ENCODE assay signal across 21 cellular contexts in the genomic region with DNA sequence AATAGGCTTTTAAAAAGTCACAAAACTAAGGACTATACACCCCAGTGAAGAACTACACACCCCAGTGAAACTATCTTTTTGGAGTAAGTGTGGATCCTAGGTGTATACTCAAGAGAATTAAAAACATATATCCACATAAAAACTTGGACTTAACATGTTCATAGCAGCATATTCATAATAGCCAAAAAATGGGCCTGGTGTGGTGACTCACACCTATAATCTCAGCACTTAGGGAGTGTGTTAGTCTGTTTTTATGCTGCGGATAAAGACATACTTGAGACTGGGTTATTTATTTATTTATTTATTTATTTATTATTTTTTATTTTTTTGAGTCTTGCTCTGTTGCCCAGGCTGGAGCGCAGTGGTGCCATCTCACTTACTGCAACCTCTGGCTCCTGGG. TPM values are rescaled to one million over a fixed set of nuclear protein-coding genes. Genes with fewer than 3 reads are reported as not detected.
A peak's percentile ranks its signal among the peaks of the same experiment; 100 is the strongest.
DNase-seq lines count a peak whose midpoint lies in the region; ATAC-seq and TF ChIP-seq lines count a peak whose summit lies in the region.
"Had no signal": no experiment of that assay in that cellular context is flagged by ENCODE, and none has a peak within 500 bp of the region (broad histone marks: within the 10 kb centered on the region; RNA-seq: fewer than 3 reads in every experiment).

No MANE protein-coding gene starts in this region.

- DNase-seq in PC-3 (peak; percentile 65), endodermal cell (no peak), epithelial cell of prostate (ENCODE audit: low read depth, low spot score) (no peak), DMS153 treated with DMSO at 0.1 percent for 48 hours (lab: John Stamatoyannopoulos, UW; ENCODE audit: unreplicated experiment) (no peak), NOMO-1 (lab: John Stamatoyannopoulos, UW; ENCODE audit: unreplicated experiment in 2 of 2) (no peak)
- DNase-seq in activated CD8-positive, alpha-beta memory T cell treated with anti-CD3 and anti-CD28 coated beads for 24 hours, result no peak
- DNase-seq: AML-193; Caco-2; Calu3; CD4-positive, alpha-beta T cell; CD8-positive, alpha-beta T cell; DMS53; DMS79 treated with DMSO at 0.1 percent for 48 hours; GF-D8 had no signal

- no peak overlapping the region for H3K27ac ChIP-seq in PC-3 (ENCODE audit: low read length)
- H3K27ac ChIP-seq in endodermal cell (ENCODE audit: low read depth, low read length), result no peak overlapping the region
- peak overlapping the region; percentile 67 for H3K27ac ChIP-seq in epithelial cell of prostate
- H3K27ac ChIP-seq: 22Rv1; A549; BLaER1 treated with 17β-estradiol and CSF1 and Interleukin-3, amounts not matched to agents 10 nM and 100 nM; C4-2B had no signal

- CTCF ChIA-PET in PC-3 (lab: Charles Lee), result no interaction called here

- no peaks in the 10 kb centered on the region for H3K27me3 Mint-ChIP-seq in endodermal cell (ENCODE audit: insufficient read depth)

- H3K27me3 ChIP-seq in PC-3 (ENCODE audit: low read length), result no peaks in the 10 kb centered on the region
- H3K27me3 ChIP-seq in endodermal cell (ENCODE audit: control insufficient read depth, insufficient read depth, low read length, poor library complexity, severe bottlenecking), result no peaks in the 10 kb centered on the region
- H3K27me3 ChIP-seq: BLaER1 treated with 17β-estradiol and CSF1 and Interleukin-3, amounts not matched to agents 10 nM and 100 nM had no signal

- no peak overlapping the region for H3K4me3 ChIP-seq in PC-3 (ENCODE audit: low read length)
- peak overlapping the region; percentile 45 for H3K4me3 ChIP-seq in endodermal cell (ENCODE audit: low read length)
- H3K4me3 ChIP-seq: A549; BLaER1 treated with 17β-estradiol and CSF1 and Interleukin-3, amounts not matched to agents 10 nM and 100 nM had no signal

- BruUV-seq in PC-3 (replicated peaks; lab: Mats Ljungman, UMichigan), result no TSS peak

- peaks cover 34% of the 10 kb centered on the region for H3K9me3 Mint-ChIP-seq in endodermal cell

- WGBS in endodermal cell (ENCODE audit: insufficient coverage in 1 of 2, insufficient read length in 1 of 2), 2 experiments, result 89 to 97% methylated on average over 1 of the region's 2 CpGs

- POLR2A ChIA-PET in PC-3 (lab: Charles Lee; ENCODE audit: unreplicated experiment), result no interaction called here

- H3K9me3 ChIP-seq in PC-3 (ENCODE audit: low read length) (peaks cover 11% of the 10 kb centered on the region; the same call in 1 of the 2 replicates), endodermal cell (ENCODE audit: control insufficient read depth, low read length) (peaks cover 25% of the 10 kb centered on the region)

- H4K20me1 ChIP-seq in PC-3 (ENCODE audit: low read length), result no peaks in the 10 kb centered on the region
- H4K20me1 ChIP-seq: BLaER1 treated with 17β-estradiol and CSF1 and Interleukin-3, amounts not matched to agents 10 nM and 100 nM had no signal

- TF ChIP-seq CTCF in PC-3 (conservative IDR thresholded peaks at IDR 0.05; ENCODE audit: low read depth, low read length), result no peak
- TF ChIP-seq CTCF in endodermal cell (conservative IDR thresholded peaks at IDR 0.05), result no peak

- H3K4me1 ChIP-seq in PC-3 (ENCODE audit: insufficient read depth, low read length) (peaks cover 18% of the 10 kb centered on the region), endodermal cell (ENCODE audit: control insufficient read depth, insufficient read depth, low read length) (no peaks in the 10 kb centered on the region)
- H3K4me1 ChIP-seq: A549; BLaER1 treated with 17β-estradiol and CSF1 and Interleukin-3, amounts not matched to agents 10 nM and 100 nM; Caco-2 had no signal

- no peak overlapping the region for H3K9ac ChIP-seq in PC-3 (ENCODE audit: low read length)
- H3K9ac ChIP-seq in endodermal cell (ENCODE audit: extremely low read depth, low read length, poor library complexity, severe bottlenecking), result no peak overlapping the region
- H3K9ac ChIP-seq: BLaER1 treated with 17β-estradiol and CSF1 and Interleukin-3, amounts not matched to agents 10 nM and 100 nM had no signal

- no peak overlapping the region for H3K4me2 ChIP-seq in PC-3 (ENCODE audit: low read length)
- H3K4me2 ChIP-seq: A549; BLaER1 treated with 17β-estradiol and CSF1 and Interleukin-3, amounts not matched to agents 10 nM and 100 nM had no signal

- no peaks in the 10 kb centered on the region for H3K4me1 Mint-ChIP-seq in endodermal cell
- H3K4me1 Mint-ChIP-seq: B cell had no signal

- no peak overlapping the region for H2AFZ ChIP-seq in PC-3 (ENCODE audit: low read length)

- no peaks in the 10 kb centered on the region for H3K9me2 ChIP-seq in PC-3 (replicated peaks; ENCODE audit: low read length)

- ATAC-seq in PC-3, result peak; percentile 19; the same call in 1 of the 2 replicates
- peak; percentile 51 for ATAC-seq in esophagus mucosa
- no peak for ATAC-seq in GM21529 (IDR thresholded peaks at IDR 0.05; ENCODE audit: unreplicated experiment)
- ATAC-seq: A549; CD8-positive, alpha-beta T cell had no signal

- peaks cover 2% of the 10 kb centered on the region for H3K36me3 Mint-ChIP-seq in endodermal cell (ENCODE audit: low read depth)

- intact Hi-C loops in PC-3 (cut with micrococcal nuclease), result no loop called here

- H3K79me2 ChIP-seq in PC-3 (ENCODE audit: low read length), result no peaks in the 10 kb centered on the region

- no peaks in the 10 kb centered on the region for H3K36me3 ChIP-seq in PC-3 (ENCODE audit: low read depth, low read length)
- no peaks in the 10 kb centered on the region for H3K36me3 ChIP-seq in endodermal cell (ENCODE audit: control insufficient read depth, insufficient read depth, low read length)
- H3K36me3 ChIP-seq: BLaER1 treated with 17β-estradiol and CSF1 and Interleukin-3, amounts not matched to agents 10 nM and 100 nM had no signal

- H3K27ac Mint-ChIP-seq in endodermal cell, result no peak overlapping the region
- H3K27ac Mint-ChIP-seq: B cell; CD4-positive, alpha-beta T cell; CD8-positive, alpha-beta T cell had no signal

- no peak overlapping the region for H3K4me3 Mint-ChIP-seq in endodermal cell
- H3K4me3 Mint-ChIP-seq: B cell; CD4-positive, alpha-beta T cell; CD8-positive, alpha-beta T cell had no signal

- no peaks in the 10 kb centered on the region for H3F3A ChIP-seq in PC-3 (ENCODE audit: low read length, unreplicated experiment)

RNA-seq across cellular contexts. Expression of a gene that starts 19.0 kb away (rescaled TPM):
- 183 and 214 TPM in 2 replicates for total RNA-seq in PC-3 (2014; rRNA removed)
- 10 to 100 TPM in 1 of 2 donors, 1 to 10 TPM in 1; 9.6 to 14.4 TPM for total RNA-seq in endodermal cell
- 9.8 TPM for polyA plus RNA-seq in endodermal cell (2013, experiment 1 of 2)
- polyA plus RNA-seq in endodermal cell (2013, experiment 2 of 2), result 9.0 TPM
- 106 TPM for total RNA-seq in esophagus mucosa

RNA-seq across cellular contexts. Expression of a gene that starts 44.1 kb away (rescaled TPM):
- total RNA-seq in PC-3 (2014; rRNA removed) (463 and 542 TPM in 2 replicates), endodermal cell (100 to 1,000 TPM; 277 to 292 TPM), esophagus mucosa (356 TPM)
- 259 TPM for polyA plus RNA-seq in endodermal cell (2013, experiment 1 of 2)
- polyA plus RNA-seq in endodermal cell (2013, experiment 2 of 2), result 244 TPM
